Comparison of ENCODE assay signal across 8 cellular contexts in genomic region chr11:112025682-112026081, GRCh38. TPM values are rescaled to one million over a fixed set of nuclear protein-coding genes. Genes with fewer than 3 reads are reported as not detected.
DNase-seq lines count a peak whose midpoint lies in the region; ATAC-seq, FAIRE-seq and TF ChIP-seq lines count a peak whose summit lies in the region.

No MANE protein-coding gene starts in this region.

- peaks cover 0 to 8% of the 10 kb centered on the region in 2 donors for H3K36me3 Mint-ChIP-seq in activated T-cell treated with anti-CD3 and anti-CD28 coated beads, Interleukin-2, amount 50 U/mL, for 72 hours (ENCODE audit: insufficient read depth in 2 of 2)
- H3K36me3 Mint-ChIP-seq in MCF 10A (ENCODE audit: insufficient read depth, unreplicated experiment), result peaks cover 40% of the 10 kb centered on the region

- no peaks in the 10 kb centered on the region for H3K27me3 Mint-ChIP-seq in activated T-cell treated with anti-CD3 and anti-CD28 coated beads, Interleukin-2, amount 50 U/mL, for 72 hours (ENCODE audit: low read depth)
- no peaks in the 10 kb centered on the region for H3K27me3 Mint-ChIP-seq in MCF 10A (ENCODE audit: insufficient read depth, unreplicated experiment)

- no peaks in the 10 kb centered on the region for H3K9me3 ChIP-seq in KOPT-K1 (ENCODE audit: insufficient read depth, low read length, poor library complexity, severe bottlenecking)
- H3K9me3 ChIP-seq in kidney (ENCODE audit: control insufficient read depth in 1 of 2, low read length in 2 of 2), result no peaks in the 10 kb centered on the region
- no peaks in the 10 kb centered on the region for H3K9me3 ChIP-seq in stomach smooth muscle (ENCODE audit: control insufficient read depth in 2 of 2, low read length in 2 of 2)

- BruUV-seq in MCF 10A (replicated peaks; lab: Mats Ljungman, UMichigan), result no TSS peak

- CTCF ChIA-PET in MCF 10A (lab: Yijun Ruan, JAX), result interaction anchor here (0.6 kb wide), 2 partner anchors 255 to 1647 kb away, joined by 3 read pairs; no protein-coding TSS in a partner anchor

- H3K27ac ChIP-seq in KOPT-K1 (ENCODE audit: low read depth, low read length, poor library complexity, severe bottlenecking) (peak overlapping the region; percentile 88), kidney (ENCODE audit: low read depth in 2 of 2, low read length in 2 of 2) (peak overlapping the region; percentile 95 to 97), stomach smooth muscle (ENCODE audit: low read length) (peak overlapping the region; percentile 92)

- H3K36me3 ChIP-seq in KOPT-K1 (ENCODE audit: insufficient read depth, low read length) (peaks cover 30% of the 10 kb centered on the region), kidney (ENCODE audit: control insufficient read depth in 1 of 2, insufficient read depth in 2 of 2, low read length in 2 of 2) (peaks cover 15 to 26% of the 10 kb centered on the region in 2 donors), stomach smooth muscle (ENCODE audit: control insufficient read depth in 2 of 2, insufficient read depth in 2 of 2, low read length in 2 of 2) (peaks cover 24 to 27% of the 10 kb centered on the region in 2 donors)

- H3K4me3 ChIP-seq in kidney (ENCODE audit: low read length in 2 of 2) (peak overlapping the region; percentile 96 to 97), stomach smooth muscle (ENCODE audit: low read length in 2 of 2) (peak overlapping the region; percentile 95 to 99)

- H3K9me3 Mint-ChIP-seq in activated T-cell treated with anti-CD3 and anti-CD28 coated beads, Interleukin-2, amount 50 U/mL, for 72 hours, result no peaks in the 10 kb centered on the region
- H3K9me3 Mint-ChIP-seq in MCF 10A (ENCODE audit: unreplicated experiment), result no peaks in the 10 kb centered on the region

- intact Hi-C loops in MCF 10A (cut with micrococcal nuclease) (loop anchor here (1.0 kb wide), 1 partner anchor 146 kb away; the partner anchor contains the start of genes CFAP68 and FDXACB1), kidney (cut with DNase I) (no loop called here)

- H3K27ac Mint-ChIP-seq in activated T-cell treated with anti-CD3 and anti-CD28 coated beads, Interleukin-2, amount 50 U/mL, for 72 hours, result peak overlapping the region; percentile 86
- peak overlapping the region; percentile 95 for H3K27ac Mint-ChIP-seq in MCF 10A (ENCODE audit: low read depth, unreplicated experiment)

- peak overlapping the region; percentile 99 to 100 for H3K4me3 Mint-ChIP-seq in activated T-cell treated with anti-CD3 and anti-CD28 coated beads, Interleukin-2, amount 50 U/mL, for 72 hours
- peak overlapping the region; percentile 91 for H3K4me3 Mint-ChIP-seq in MCF 10A (ENCODE audit: unreplicated experiment)

- TF ChIP-seq CTCF in MCF 10A (IDR thresholded peaks at IDR 0.05; ENCODE audit: unreplicated experiment) (no peak), kidney (IDR thresholded peaks at IDR 0.05; ENCODE audit: borderline replicate concordance, extremely low read depth, insufficient read depth) (no peak)

- no peak for FAIRE-seq in kidney (lab: Jason Lieb, UNC)

- peaks cover 18% of the 10 kb centered on the region for H3K4me1 Mint-ChIP-seq in activated T-cell treated with anti-CD3 and anti-CD28 coated beads, Interleukin-2, amount 50 U/mL, for 72 hours (ENCODE audit: low read depth)
- peaks cover 7% of the 10 kb centered on the region for H3K4me1 Mint-ChIP-seq in MCF 10A (ENCODE audit: insufficient read depth, unreplicated experiment)

- H3K9ac ChIP-seq in kidney (ENCODE audit: low read length in 2 of 2), result peak overlapping the region; percentile 93 to 96
- peak overlapping the region; percentile 93 to 94 for H3K9ac ChIP-seq in stomach smooth muscle (ENCODE audit: low read length in 2 of 2)

- POLR2A ChIA-PET in MCF 10A (lab: Yijun Ruan, JAX), result interaction anchor here (0.6 to 2.5 kb wide), 13 partner anchors 9 to 148 kb away, joined by 3 to 12 read pairs (median 3); partner anchors contain the start of genes NKAPD1, PIH1D2, SDHD and TIMM8B

- no peaks in the 10 kb centered on the region for H3K27me3 ChIP-seq in stomach smooth muscle (ENCODE audit: control insufficient read depth in 1 of 2, insufficient read depth in 2 of 2, low read length in 2 of 2)

- DNase-seq in activated T-cell treated with anti-CD3 and anti-CD28 coated beads, Interleukin-2, amount 50 U/mL, for 72 hours, result no peak
- no peak for DNase-seq in activated T-cell treated with anti-CD3 and anti-CD28 coated beads, Interleukin-2, amount 50 U/mL, for 48 hours
- DNase-seq in MCF 10A (ENCODE audit: unreplicated experiment) (no peak), kidney (no peak), CD1c-positive myeloid dendritic cell (ENCODE audit: extremely low spot score) (no peak)

- H3K4me1 ChIP-seq in kidney (ENCODE audit: control insufficient read depth in 1 of 2, insufficient read depth in 1 of 2, low read depth in 1 of 2, low read length in 2 of 2) (peaks cover 0 to 5% of the 10 kb centered on the region in 2 donors), stomach smooth muscle (ENCODE audit: control insufficient read depth, insufficient read depth, low read length) (peaks cover 13% of the 10 kb centered on the region)

- no peak for ATAC-seq in activated T-cell treated with anti-CD3 and anti-CD28 coated beads, Interleukin-2, amount 50 U/mL, for 72 hours (replicated peaks in 1 of 2)
- ATAC-seq in GM18870 (IDR thresholded peaks at IDR 0.05; ENCODE audit: unreplicated experiment), result no peak

RNA-seq across cellular contexts. Expression of gene DLAT, which starts 0.5 kb away (rescaled TPM):
- 10 to 100 TPM; 27.2 to 31.6 TPM for total RNA-seq in activated T-cell treated with anti-CD3 and anti-CD28 coated beads, Interleukin-2, amount 50 U/mL, for 72 hours
- total RNA-seq in MCF 10A (2022) (43.3 and 46.7 TPM in 2 replicates), kidney (33.1 TPM)
- polyA plus RNA-seq in kidney (ENCODE audit: insufficient read depth, low read depth, low replicate concordance), result 27.5 TPM

RNA-seq across cellular contexts. Expression of gene PIH1D2, which starts 48.1 kb away (rescaled TPM):
- under 1 TPM; 0.36 to 0.39 TPM for total RNA-seq in activated T-cell treated with anti-CD3 and anti-CD28 coated beads, Interleukin-2, amount 50 U/mL, for 72 hours
- total RNA-seq in MCF 10A (2022) (2.0 and 2.1 TPM in 2 replicates), kidney (7.5 TPM)
- polyA plus RNA-seq in kidney (ENCODE audit: insufficient read depth, low read depth, low replicate concordance), result 6.6 TPM

RNA-seq across cellular contexts. Expression of gene NKAPD1, which starts 48.4 kb away (rescaled TPM):
- 10 to 100 TPM; 23.7 to 28.7 TPM for total RNA-seq in activated T-cell treated with anti-CD3 and anti-CD28 coated beads, Interleukin-2, amount 50 U/mL, for 72 hours
- total RNA-seq in MCF 10A (2022), result 25.1 and 27.5 TPM in 2 replicates
- total RNA-seq in kidney, result 21.5 TPM
- 14.3 TPM for polyA plus RNA-seq in kidney (ENCODE audit: insufficient read depth, low read depth, low replicate concordance)
